11 cellular contexts compared by ENCODE assay signal in genomic region chrX:14496674-14497073, GRCh38. TPM values are rescaled to one million over a fixed set of nuclear protein-coding genes. Genes with fewer than 3 reads are reported as not detected.
DNase-seq lines count a peak whose midpoint lies in the region; ATAC-seq and TF ChIP-seq lines count a peak whose summit lies in the region.
"Had no signal": no experiment of that assay in that cellular context is flagged by ENCODE, and none has a peak within 500 bp of the region (broad histone marks: within the 10 kb centered on the region; RNA-seq: fewer than 3 reads in every experiment).

No MANE protein-coding gene starts in this region.

- H3K36me3 ChIP-seq in ovary (no peaks in the 10 kb centered on the region), thyroid gland (no peaks in the 10 kb centered on the region)

- H3K27me3 Mint-ChIP-seq in activated T-helper 17 cell treated with anti-CD3 and anti-CD28 coated beads, Interleukin-2, amount 50 U/mL, for 72 hours = no peaks in the 10 kb centered on the region

- no peaks in the 10 kb centered on the region for H3K4me1 ChIP-seq in ovary (ENCODE audit: insufficient read depth)
- H3K4me1 ChIP-seq in thyroid gland = no peaks in the 10 kb centered on the region

- H3K36me3 Mint-ChIP-seq in activated T-helper 17 cell treated with anti-CD3 and anti-CD28 coated beads, Interleukin-2, amount 50 U/mL, for 72 hours (ENCODE audit: low read depth) = no peaks in the 10 kb centered on the region

- no peaks in the 10 kb centered on the region for H3K4me1 Mint-ChIP-seq in activated T-helper 17 cell treated with anti-CD3 and anti-CD28 coated beads, Interleukin-2, amount 50 U/mL, for 72 hours

- 23 to 30% (median 28%) methylated on average over 3 of the region's 3 CpGs for WGBS in ovary, 3 donors
- WGBS in thyroid gland, 2 donors = 57 to 84% methylated on average over 3 of the region's 3 CpGs

- H3K4me3 ChIP-seq in ovary = peak overlapping the region; percentile 11
- no peak overlapping the region for H3K4me3 ChIP-seq in thyroid gland (replicated peaks in 1 of 3)

- intact Hi-C loops in ovary (cut with DNase I) (no loop called here), thyroid gland (cut with DNase I) (no loop called here)

- DNase-seq in ovary (no peak), DMS79 (lab: John Stamatoyannopoulos, UW) (no peak), thyroid gland (no peak), 8988T (no peak), NCI-H774 (lab: John Stamatoyannopoulos, UW) (no peak)

- no peak for TF ChIP-seq CTCF in ovary (IDR thresholded peaks at IDR 0.05)
- no peak for TF ChIP-seq CTCF in thyroid gland (IDR thresholded peaks at IDR 0.05)

- TF ChIP-seq EP300 in ovary (IDR thresholded peaks at IDR 0.05) = no peak

- H3K27me3 ChIP-seq in ovary (no peaks in the 10 kb centered on the region), thyroid gland (no peaks in the 10 kb centered on the region)

- peak overlapping the region; percentile 61 for H3K27ac Mint-ChIP-seq in activated T-helper 17 cell treated with anti-CD3 and anti-CD28 coated beads, Interleukin-2, amount 50 U/mL, for 72 hours

- TF ChIP-seq POLR2A in ovary (IDR thresholded peaks at IDR 0.05) (no peak), thyroid gland (IDR thresholded peaks at IDR 0.05) (no peak)

- peak overlapping the region; percentile 68 for H3K4me3 Mint-ChIP-seq in activated T-helper 17 cell treated with anti-CD3 and anti-CD28 coated beads, Interleukin-2, amount 50 U/mL, for 72 hours

- H3K9me3 Mint-ChIP-seq in activated T-helper 17 cell treated with anti-CD3 and anti-CD28 coated beads, Interleukin-2, amount 50 U/mL, for 72 hours = no peaks in the 10 kb centered on the region

- H3K9me3 ChIP-seq in ovary (no peaks in the 10 kb centered on the region), thyroid gland (no peaks in the 10 kb centered on the region)

- H3K27ac ChIP-seq in ovary (peak overlapping the region in 1 of 2 donors; percentile 71), thyroid gland (no peak overlapping the region)

- ATAC-seq in GM18517 (IDR thresholded peaks at IDR 0.05; ENCODE audit: unreplicated experiment) (peak; percentile 29), HG02610 (IDR thresholded peaks at IDR 0.05; ENCODE audit: unreplicated experiment) (peak; percentile 65)
- ATAC-seq in activated T-helper 17 cell treated with anti-CD3 and anti-CD28 coated beads, Interleukin-2, amount 50 U/mL, for 72 hours (replicated peaks) = no peak
- ATAC-seq: HCT116 had no signal

RNA-seq across cellular contexts. Expression of gene GLRA2, which starts 32.7 kb away (rescaled TPM):
- total RNA-seq in activated T-helper 17 cell treated with anti-CD3 and anti-CD28 coated beads, Interleukin-2, amount 50 U/mL, for 72 hours = not detected
- under 1 TPM in 3 of 7 donors, not detected in 4; 0.10 to 0.37 (median 0.15) TPM for total RNA-seq in ovary
- polyA plus RNA-seq in ovary = under 1 TPM in 1 of 2 donors, not detected in 1; 0.29 TPM
- total RNA-seq in thyroid gland = not detected
- total RNA-seq: osteocyte, SK-MEL-5 had no signal
